In genomic region chr17:78337244-78338109, GRCh38 we compare ENCODE assay signal across 8 cellular contexts. TPM values are rescaled to one million over a fixed set of nuclear protein-coding genes. Genes with fewer than 3 reads are reported as not detected.
A peak's percentile ranks its signal among the peaks of the same experiment; 100 is the strongest.
DNase-seq lines count a peak whose midpoint lies in the region; ATAC-seq and FAIRE-seq lines count a peak whose summit lies in the region.

No MANE protein-coding gene starts in this region.

- H3K9me3 ChIP-seq in right cardiac atrium (ENCODE audit: control insufficient read depth, low read length) (no peaks in the 10 kb centered on the region), HUES48 (ENCODE audit: control insufficient read depth, insufficient read depth, low read length) (no peaks in the 10 kb centered on the region)

- WGBS in right cardiac atrium: 88% methylated on average over 19 of the region's 19 CpGs

- ATAC-seq in right cardiac atrium (no peak), Right ventricle myocardium superior (ENCODE audit: poor library complexity) (no peak), GM19467 (IDR thresholded peaks at IDR 0.05; ENCODE audit: unreplicated experiment) (no peak), HG03520 (IDR thresholded peaks at IDR 0.05; ENCODE audit: unreplicated experiment) (no peak), GM18909 (IDR thresholded peaks at IDR 0.05; ENCODE audit: poor library complexity, unreplicated experiment) (no peak)
- ATAC-seq in effector memory CD8-positive, alpha-beta T cell (replicated peaks): peak; percentile 18

- intact Hi-C loops in right cardiac atrium (cut with DNase I) (no loop called here), Right ventricle myocardium superior (cut with DNase I) (no loop called here)

- H3K4me3 ChIP-seq in right cardiac atrium (ENCODE audit: low read length) (no peak overlapping the region), HUES48 (ENCODE audit: low read depth, low read length) (no peak overlapping the region)

- peak overlapping the region in 1 of 2 donors; percentile 23 for H3K27ac Mint-ChIP-seq in effector memory CD8-positive, alpha-beta T cell

- H3K4me3 Mint-ChIP-seq in effector memory CD8-positive, alpha-beta T cell: no peak overlapping the region

- H3K9me3 Mint-ChIP-seq in effector memory CD8-positive, alpha-beta T cell: no peaks in the 10 kb centered on the region

- H3K36me3 ChIP-seq in HUES48 (ENCODE audit: control insufficient read depth, insufficient read depth, low read length): no peaks in the 10 kb centered on the region

- peaks cover 5% of the 10 kb centered on the region for H3K36me3 Mint-ChIP-seq in effector memory CD8-positive, alpha-beta T cell (ENCODE audit: insufficient read depth)

- H3K27me3 ChIP-seq in right cardiac atrium (ENCODE audit: control insufficient read depth, insufficient read depth) (no peaks in the 10 kb centered on the region), HUES48 (ENCODE audit: control insufficient read depth, insufficient read depth, low read length) (peaks cover 21% of the 10 kb centered on the region)

- no peak overlapping the region for H3K27ac ChIP-seq in right cardiac atrium (ENCODE audit: low read length)
- H3K27ac ChIP-seq in HUES48 (ENCODE audit: low read depth, low read length): peak overlapping the region; percentile 34

- peak; percentile 55 for FAIRE-seq in urothelium cell line (lab: Jason Lieb, UNC)

- peak in 2 of 3 donors; percentile 41 to 64 for DNase-seq in right cardiac atrium
- no peak for DNase-seq in Right ventricle myocardium superior
- DNase-seq in effector memory CD8-positive, alpha-beta T cell: no peak
- no peak for DNase-seq in urothelium cell line (ENCODE audit: low spot score)

- H3K4me1 Mint-ChIP-seq in effector memory CD8-positive, alpha-beta T cell (ENCODE audit: low read depth in 2 of 2): peaks cover 26 to 28% of the 10 kb centered on the region in 2 donors

- no peak overlapping the region for H3K9ac ChIP-seq in HUES48 (ENCODE audit: low read depth, low read length)

- no peaks in the 10 kb centered on the region for H3K27me3 Mint-ChIP-seq in effector memory CD8-positive, alpha-beta T cell

- H3K4me1 ChIP-seq in right cardiac atrium (ENCODE audit: control insufficient read depth, insufficient read depth, low read length) (peaks cover 5% of the 10 kb centered on the region), HUES48 (ENCODE audit: control insufficient read depth, insufficient read depth, low read length) (peaks cover 2% of the 10 kb centered on the region; the same call in 1 of the 2 replicates)

RNA-seq across cellular contexts. Expression of gene SOCS3, which starts 22.4 kb away (rescaled TPM):
- total RNA-seq in right cardiac atrium (10 to 100 TPM in 3 of 4 donors, 1 to 10 TPM in 1; 6.6 to 51.2 (median 11.6) TPM), Right ventricle myocardium superior (10.5 TPM)
- polyA plus RNA-seq in right cardiac atrium: 52.6 TPM

RNA-seq across cellular contexts. Expression of gene PGS1, which starts 41.0 kb away (rescaled TPM):
- total RNA-seq in right cardiac atrium: 10 to 100 TPM; 20.2 to 22.2 (median 20.8) TPM
- 13.9 TPM for polyA plus RNA-seq in right cardiac atrium
- total RNA-seq in Right ventricle myocardium superior: 18.1 TPM

Comparison
In these comparisons a context has a peak if more than half of its experiments do, and no peak if none do; other contexts are left out.
1. DNase-seq: peak in right cardiac atrium (2 of 3); none in Right ventricle myocardium superior (single experiment), effector memory CD8-positive, alpha-beta T cell (0 of 3) and urothelium cell line (single experiment).